In the genomic region with DNA sequence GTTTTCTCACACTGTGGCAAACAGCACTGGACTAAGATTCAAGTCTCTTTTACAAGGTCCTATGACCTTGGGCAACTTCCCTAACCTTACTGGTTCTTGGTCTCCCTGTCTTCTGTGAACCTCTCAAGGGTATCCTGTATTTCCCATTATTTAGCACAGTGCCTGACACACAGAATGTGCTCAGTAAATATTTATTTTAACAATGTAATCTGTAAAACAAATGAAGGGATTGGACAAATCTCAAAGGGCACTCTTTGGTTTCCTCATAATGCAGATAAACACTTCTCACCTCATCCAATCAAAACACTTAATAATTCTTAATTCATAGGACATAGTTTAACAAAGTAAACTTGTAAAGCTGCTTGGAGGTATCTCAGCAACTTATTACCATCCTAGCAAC, we compare ENCODE assay signal across 1 cellular context.
TF ChIP-seq lines count a peak whose summit lies in the region.

No MANE protein-coding gene starts in this region.

TF ChIP-seq in HepG2, 621 proteins besides CTCF, POLR2A, EP300 and RAD21 (continued from another document and continues in another):
- TF ChIP-seq, protein P1, sequence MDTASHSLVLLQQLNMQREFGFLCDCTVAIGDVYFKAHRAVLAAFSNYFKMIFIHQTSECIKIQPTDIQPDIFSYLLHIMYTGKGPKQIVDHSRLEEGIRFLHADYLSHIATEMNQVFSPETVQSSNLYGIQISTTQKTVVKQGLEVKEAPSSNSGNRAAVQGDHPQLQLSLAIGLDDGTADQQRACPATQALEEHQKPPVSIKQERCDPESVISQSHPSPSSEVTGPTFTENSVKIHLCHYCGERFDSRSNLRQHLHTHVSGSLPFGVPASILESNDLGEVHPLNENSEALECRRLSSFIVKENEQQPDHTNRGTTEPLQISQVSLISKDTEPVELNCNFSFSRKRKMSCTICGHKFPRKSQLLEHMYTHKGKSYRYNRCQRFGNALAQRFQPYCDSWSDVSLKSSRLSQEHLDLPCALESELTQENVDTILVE (CRISPR knock-in tag; IDR thresholded peaks at IDR 0.05): no peak
- TF ChIP-seq GATAD2A (CRISPR knock-in tag; IDR thresholded peaks at IDR 0.05) (peak; percentile 53), HNF4A (CRISPR knock-in tag; IDR thresholded peaks at IDR 0.05) (peak; percentile 37; the same call in 1 of the 2 replicates), ZFAT (CRISPR knock-in tag; conservative IDR thresholded peaks at IDR 0.05) (no peak), ZBTB7A (CRISPR knock-in tag; IDR thresholded peaks at IDR 0.05) (no peak), HMG20B (CRISPR knock-in tag; conservative IDR thresholded peaks at IDR 0.05) (0 out of 2 replicates have a peak, but pooled peaks have one; percentile 30), SOX6 (IDR thresholded peaks at IDR 0.05) (no peak), SOX6 (CRISPR knock-in tag; IDR thresholded peaks at IDR 0.05) (peak; percentile 44; the same call in 1 of the 2 replicates), HHEX (CRISPR knock-in tag; IDR thresholded peaks at IDR 0.05) (peak; percentile 84), FOXA1 (IDR thresholded peaks at IDR 0.05) (no peak), FOXA1 (CRISPR knock-in tag; IDR thresholded peaks at IDR 0.05) (peak; percentile 63), SOX13 (IDR thresholded peaks at IDR 0.05) (no peak), SOX13 (CRISPR knock-in tag; conservative IDR thresholded peaks at IDR 0.05 in 1 of 2, IDR thresholded peaks at IDR 0.05 in 1 of 2) (peak in 1 of 2 experiments; percentile 65; a peak in 2 of 4 replicates), NCOA2 (CRISPR knock-in tag; IDR thresholded peaks at IDR 0.05) (0 out of 2 replicates have a peak, but pooled peaks have one; percentile 20), CHD2 (IDR thresholded peaks at IDR 0.05; ENCODE audit: low read depth, low read length) (no peak), TCF7 (IDR thresholded peaks at IDR 0.05; ENCODE audit: low read depth) (peak; percentile 60), FOXA3 (CRISPR knock-in tag; IDR thresholded peaks at IDR 0.05) (peak; percentile 83), ZNF790 (CRISPR knock-in tag; IDR thresholded peaks at IDR 0.05; ENCODE audit: borderline replicate concordance) (no peak), THAP11 (CRISPR knock-in tag; IDR thresholded peaks at IDR 0.05) (no peak), TBX3 (IDR thresholded peaks at IDR 0.05; ENCODE audit: borderline replicate concordance) (peak; percentile 61; the same call in 1 of the 2 replicates), FOXP1 (IDR thresholded peaks at IDR 0.05) (no peak), FOXP1 (CRISPR knock-in tag; IDR thresholded peaks at IDR 0.05) (peak; percentile 44; the same call in 1 of the 2 replicates), CREM (IDR thresholded peaks at IDR 0.05) (0 out of 2 replicates have a peak, but pooled peaks have one; percentile 12), CREM (CRISPR knock-in tag; IDR thresholded peaks at IDR 0.05) (no peak), HNF4G (IDR thresholded peaks at IDR 0.05; ENCODE audit: borderline replicate concordance, low read depth, low read length) (0 out of 2 replicates have a peak, but pooled peaks have one; percentile 6), HNF4G (CRISPR knock-in tag; IDR thresholded peaks at IDR 0.05; ENCODE audit: borderline replicate concordance, low read depth) (no peak), SOX5 (CRISPR knock-in tag; IDR thresholded peaks at IDR 0.05; ENCODE audit: borderline replicate concordance) (0 out of 2 replicates have a peak, but pooled peaks have one; percentile 32), ZNF430 (CRISPR knock-in tag; IDR thresholded peaks at IDR 0.05) (no peak), FOSL2 (CRISPR knock-in tag; IDR thresholded peaks at IDR 0.05) (no peak), SAP130 (CRISPR knock-in tag; IDR thresholded peaks at IDR 0.05; ENCODE audit: low read depth) (0 out of 2 replicates have a peak, but pooled peaks have one; percentile 23), HMG20A (CRISPR knock-in tag; IDR thresholded peaks at IDR 0.05; ENCODE audit: borderline replicate concordance) (peak; percentile 46; the same call in 1 of the 2 replicates), GFI1 (CRISPR knock-in tag; IDR thresholded peaks at IDR 0.05; ENCODE audit: borderline replicate concordance) (peak; percentile 76), SMC3 (IDR thresholded peaks at IDR 0.05; ENCODE audit: low read length) (no peak), SRSF4 (IDR thresholded peaks at IDR 0.05; ENCODE audit: low read depth, low read length, poor library complexity, severe bottlenecking) (no peak)
- TF ChIP-seq, protein P2, sequence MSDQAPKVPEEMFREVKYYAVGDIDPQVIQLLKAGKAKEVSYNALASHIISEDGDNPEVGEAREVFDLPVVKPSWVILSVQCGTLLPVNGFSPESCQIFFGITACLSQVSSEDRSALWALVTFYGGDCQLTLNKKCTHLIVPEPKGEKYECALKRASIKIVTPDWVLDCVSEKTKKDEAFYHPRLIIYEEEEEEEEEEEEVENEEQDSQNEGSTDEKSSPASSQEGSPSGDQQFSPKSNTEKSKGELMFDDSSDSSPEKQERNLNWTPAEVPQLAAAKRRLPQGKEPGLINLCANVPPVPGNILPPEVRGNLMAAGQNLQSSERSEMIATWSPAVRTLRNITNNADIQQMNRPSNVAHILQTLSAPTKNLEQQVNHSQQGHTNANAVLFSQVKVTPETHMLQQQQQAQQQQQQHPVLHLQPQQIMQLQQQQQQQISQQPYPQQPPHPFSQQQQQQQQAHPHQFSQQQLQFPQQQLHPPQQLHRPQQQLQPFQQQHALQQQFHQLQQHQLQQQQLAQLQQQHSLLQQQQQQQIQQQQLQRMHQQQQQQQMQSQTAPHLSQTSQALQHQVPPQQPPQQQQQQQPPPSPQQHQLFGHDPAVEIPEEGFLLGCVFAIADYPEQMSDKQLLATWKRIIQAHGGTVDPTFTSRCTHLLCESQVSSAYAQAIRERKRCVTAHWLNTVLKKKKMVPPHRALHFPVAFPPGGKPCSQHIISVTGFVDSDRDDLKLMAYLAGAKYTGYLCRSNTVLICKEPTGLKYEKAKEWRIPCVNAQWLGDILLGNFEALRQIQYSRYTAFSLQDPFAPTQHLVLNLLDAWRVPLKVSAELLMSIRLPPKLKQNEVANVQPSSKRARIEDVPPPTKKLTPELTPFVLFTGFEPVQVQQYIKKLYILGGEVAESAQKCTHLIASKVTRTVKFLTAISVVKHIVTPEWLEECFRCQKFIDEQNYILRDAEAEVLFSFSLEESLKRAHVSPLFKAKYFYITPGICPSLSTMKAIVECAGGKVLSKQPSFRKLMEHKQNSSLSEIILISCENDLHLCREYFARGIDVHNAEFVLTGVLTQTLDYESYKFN (CRISPR knock-in tag; conservative IDR thresholded peaks at IDR 0.05): peak; percentile 72
- TF ChIP-seq, protein P3, sequence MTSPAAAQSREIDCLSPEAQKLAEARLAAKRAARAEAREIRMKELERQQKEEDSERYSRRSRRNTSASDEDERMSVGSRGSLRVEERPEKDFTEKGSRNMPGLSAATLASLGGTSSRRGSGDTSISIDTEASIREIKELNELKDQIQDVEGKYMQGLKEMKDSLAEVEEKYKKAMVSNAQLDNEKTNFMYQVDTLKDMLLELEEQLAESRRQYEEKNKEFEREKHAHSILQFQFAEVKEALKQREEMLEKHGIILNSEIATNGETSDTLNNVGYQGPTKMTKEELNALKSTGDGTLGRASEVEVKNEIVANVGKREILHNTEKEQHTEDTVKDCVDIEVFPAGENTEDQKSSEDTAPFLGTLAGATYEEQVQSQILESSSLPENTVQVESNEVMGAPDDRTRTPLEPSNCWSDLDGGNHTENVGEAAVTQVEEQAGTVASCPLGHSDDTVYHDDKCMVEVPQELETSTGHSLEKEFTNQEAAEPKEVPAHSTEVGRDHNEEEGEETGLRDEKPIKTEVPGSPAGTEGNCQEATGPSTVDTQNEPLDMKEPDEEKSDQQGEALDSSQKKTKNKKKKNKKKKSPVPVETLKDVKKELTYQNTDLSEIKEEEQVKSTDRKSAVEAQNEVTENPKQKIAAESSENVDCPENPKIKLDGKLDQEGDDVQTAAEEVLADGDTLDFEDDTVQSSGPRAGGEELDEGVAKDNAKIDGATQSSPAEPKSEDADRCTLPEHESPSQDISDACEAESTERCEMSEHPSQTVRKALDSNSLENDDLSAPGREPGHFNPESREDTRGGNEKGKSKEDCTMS (CRISPR knock-in tag; conservative IDR thresholded peaks at IDR 0.05): no peak
- TF ChIP-seq, protein P4, sequence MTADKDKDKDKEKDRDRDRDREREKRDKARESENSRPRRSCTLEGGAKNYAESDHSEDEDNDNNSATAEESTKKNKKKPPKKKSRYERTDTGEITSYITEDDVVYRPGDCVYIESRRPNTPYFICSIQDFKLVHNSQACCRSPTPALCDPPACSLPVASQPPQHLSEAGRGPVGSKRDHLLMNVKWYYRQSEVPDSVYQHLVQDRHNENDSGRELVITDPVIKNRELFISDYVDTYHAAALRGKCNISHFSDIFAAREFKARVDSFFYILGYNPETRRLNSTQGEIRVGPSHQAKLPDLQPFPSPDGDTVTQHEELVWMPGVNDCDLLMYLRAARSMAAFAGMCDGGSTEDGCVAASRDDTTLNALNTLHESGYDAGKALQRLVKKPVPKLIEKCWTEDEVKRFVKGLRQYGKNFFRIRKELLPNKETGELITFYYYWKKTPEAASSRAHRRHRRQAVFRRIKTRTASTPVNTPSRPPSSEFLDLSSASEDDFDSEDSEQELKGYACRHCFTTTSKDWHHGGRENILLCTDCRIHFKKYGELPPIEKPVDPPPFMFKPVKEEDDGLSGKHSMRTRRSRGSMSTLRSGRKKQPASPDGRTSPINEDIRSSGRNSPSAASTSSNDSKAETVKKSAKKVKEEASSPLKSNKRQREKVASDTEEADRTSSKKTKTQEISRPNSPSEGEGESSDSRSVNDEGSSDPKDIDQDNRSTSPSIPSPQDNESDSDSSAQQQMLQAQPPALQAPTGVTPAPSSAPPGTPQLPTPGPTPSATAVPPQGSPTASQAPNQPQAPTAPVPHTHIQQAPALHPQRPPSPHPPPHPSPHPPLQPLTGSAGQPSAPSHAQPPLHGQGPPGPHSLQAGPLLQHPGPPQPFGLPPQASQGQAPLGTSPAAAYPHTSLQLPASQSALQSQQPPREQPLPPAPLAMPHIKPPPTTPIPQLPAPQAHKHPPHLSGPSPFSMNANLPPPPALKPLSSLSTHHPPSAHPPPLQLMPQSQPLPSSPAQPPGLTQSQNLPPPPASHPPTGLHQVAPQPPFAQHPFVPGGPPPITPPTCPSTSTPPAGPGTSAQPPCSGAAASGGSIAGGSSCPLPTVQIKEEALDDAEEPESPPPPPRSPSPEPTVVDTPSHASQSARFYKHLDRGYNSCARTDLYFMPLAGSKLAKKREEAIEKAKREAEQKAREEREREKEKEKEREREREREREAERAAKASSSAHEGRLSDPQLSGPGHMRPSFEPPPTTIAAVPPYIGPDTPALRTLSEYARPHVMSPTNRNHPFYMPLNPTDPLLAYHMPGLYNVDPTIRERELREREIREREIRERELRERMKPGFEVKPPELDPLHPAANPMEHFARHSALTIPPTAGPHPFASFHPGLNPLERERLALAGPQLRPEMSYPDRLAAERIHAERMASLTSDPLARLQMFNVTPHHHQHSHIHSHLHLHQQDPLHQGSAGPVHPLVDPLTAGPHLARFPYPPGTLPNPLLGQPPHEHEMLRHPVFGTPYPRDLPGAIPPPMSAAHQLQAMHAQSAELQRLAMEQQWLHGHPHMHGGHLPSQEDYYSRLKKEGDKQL (CRISPR knock-in tag; IDR thresholded peaks at IDR 0.05; ENCODE audit: low read depth): 0 out of 2 replicates have a peak, but pooled peaks have one; percentile 43
- TF ChIP-seq, protein P5, sequence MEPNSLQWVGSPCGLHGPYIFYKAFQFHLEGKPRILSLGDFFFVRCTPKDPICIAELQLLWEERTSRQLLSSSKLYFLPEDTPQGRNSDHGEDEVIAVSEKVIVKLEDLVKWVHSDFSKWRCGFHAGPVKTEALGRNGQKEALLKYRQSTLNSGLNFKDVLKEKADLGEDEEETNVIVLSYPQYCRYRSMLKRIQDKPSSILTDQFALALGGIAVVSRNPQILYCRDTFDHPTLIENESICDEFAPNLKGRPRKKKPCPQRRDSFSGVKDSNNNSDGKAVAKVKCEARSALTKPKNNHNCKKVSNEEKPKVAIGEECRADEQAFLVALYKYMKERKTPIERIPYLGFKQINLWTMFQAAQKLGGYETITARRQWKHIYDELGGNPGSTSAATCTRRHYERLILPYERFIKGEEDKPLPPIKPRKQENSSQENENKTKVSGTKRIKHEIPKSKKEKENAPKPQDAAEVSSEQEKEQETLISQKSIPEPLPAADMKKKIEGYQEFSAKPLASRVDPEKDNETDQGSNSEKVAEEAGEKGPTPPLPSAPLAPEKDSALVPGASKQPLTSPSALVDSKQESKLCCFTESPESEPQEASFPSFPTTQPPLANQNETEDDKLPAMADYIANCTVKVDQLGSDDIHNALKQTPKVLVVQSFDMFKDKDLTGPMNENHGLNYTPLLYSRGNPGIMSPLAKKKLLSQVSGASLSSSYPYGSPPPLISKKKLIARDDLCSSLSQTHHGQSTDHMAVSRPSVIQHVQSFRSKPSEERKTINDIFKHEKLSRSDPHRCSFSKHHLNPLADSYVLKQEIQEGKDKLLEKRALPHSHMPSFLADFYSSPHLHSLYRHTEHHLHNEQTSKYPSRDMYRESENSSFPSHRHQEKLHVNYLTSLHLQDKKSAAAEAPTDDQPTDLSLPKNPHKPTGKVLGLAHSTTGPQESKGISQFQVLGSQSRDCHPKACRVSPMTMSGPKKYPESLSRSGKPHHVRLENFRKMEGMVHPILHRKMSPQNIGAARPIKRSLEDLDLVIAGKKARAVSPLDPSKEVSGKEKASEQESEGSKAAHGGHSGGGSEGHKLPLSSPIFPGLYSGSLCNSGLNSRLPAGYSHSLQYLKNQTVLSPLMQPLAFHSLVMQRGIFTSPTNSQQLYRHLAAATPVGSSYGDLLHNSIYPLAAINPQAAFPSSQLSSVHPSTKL (CRISPR knock-in tag; IDR thresholded peaks at IDR 0.05): peak; percentile 74
- TF ChIP-seq, protein P6, sequence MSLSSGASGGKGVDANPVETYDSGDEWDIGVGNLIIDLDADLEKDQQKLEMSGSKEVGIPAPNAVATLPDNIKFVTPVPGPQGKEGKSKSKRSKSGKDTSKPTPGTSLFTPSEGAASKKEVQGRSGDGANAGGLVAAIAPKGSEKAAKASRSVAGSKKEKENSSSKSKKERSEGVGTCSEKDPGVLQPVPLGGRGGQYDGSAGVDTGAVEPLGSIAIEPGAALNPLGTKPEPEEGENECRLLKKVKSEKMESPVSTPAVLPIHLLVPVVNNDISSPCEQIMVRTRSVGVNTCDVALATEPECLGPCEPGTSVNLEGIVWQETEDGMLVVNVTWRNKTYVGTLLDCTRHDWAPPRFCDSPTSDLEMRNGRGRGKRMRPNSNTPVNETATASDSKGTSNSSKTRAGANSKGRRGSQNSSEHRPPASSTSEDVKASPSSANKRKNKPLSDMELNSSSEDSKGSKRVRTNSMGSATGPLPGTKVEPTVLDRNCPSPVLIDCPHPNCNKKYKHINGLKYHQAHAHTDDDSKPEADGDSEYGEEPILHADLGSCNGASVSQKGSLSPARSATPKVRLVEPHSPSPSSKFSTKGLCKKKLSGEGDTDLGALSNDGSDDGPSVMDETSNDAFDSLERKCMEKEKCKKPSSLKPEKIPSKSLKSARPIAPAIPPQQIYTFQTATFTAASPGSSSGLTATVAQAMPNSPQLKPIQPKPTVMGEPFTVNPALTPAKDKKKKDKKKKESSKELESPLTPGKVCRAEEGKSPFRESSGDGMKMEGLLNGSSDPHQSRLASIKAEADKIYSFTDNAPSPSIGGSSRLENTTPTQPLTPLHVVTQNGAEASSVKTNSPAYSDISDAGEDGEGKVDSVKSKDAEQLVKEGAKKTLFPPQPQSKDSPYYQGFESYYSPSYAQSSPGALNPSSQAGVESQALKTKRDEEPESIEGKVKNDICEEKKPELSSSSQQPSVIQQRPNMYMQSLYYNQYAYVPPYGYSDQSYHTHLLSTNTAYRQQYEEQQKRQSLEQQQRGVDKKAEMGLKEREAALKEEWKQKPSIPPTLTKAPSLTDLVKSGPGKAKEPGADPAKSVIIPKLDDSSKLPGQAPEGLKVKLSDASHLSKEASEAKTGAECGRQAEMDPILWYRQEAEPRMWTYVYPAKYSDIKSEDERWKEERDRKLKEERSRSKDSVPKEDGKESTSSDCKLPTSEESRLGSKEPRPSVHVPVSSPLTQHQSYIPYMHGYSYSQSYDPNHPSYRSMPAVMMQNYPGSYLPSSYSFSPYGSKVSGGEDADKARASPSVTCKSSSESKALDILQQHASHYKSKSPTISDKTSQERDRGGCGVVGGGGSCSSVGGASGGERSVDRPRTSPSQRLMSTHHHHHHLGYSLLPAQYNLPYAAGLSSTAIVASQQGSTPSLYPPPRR (CRISPR knock-in tag; IDR thresholded peaks at IDR 0.05; ENCODE audit: borderline replicate concordance): peak; percentile 83
